Comparison of ENCODE assay signal across 8 cellular contexts in the genomic region with DNA sequence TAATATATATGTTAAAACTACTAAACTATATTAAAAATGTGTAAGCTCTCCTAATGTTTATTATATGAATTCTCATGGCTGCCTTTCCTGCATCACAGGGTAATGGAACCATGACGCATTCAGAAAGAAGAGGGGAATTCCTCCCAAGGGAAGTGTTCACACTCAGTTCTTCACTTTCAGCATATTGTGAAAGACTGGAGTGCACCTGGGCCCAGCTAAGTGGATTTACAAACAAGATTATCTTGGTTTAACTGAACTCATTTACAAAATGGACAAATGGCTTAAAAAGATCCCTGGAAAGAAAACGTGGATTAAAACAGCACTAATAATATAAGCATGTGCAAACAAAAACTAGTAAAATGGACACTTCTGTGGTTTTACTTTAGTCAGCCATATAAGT.
DNase-seq lines count a peak whose midpoint lies in the region; ATAC-seq and TF ChIP-seq lines count a peak whose summit lies in the region.

No MANE protein-coding gene starts in this region.

- no peaks in the 10 kb centered on the region for H3K36me3 ChIP-seq in MM.1S (replicated peaks; ENCODE audit: insufficient read depth, low read length)

- peaks cover 3% of the 10 kb centered on the region for H3K36me3 Mint-ChIP-seq in type B pancreatic cell

- H4K20me1 ChIP-seq in MM.1S (ENCODE audit: insufficient read depth, low read length) = no peaks in the 10 kb centered on the region

- peak overlapping the region; percentile 29; the same call in 1 of the 2 replicates for H3K9ac ChIP-seq in MM.1S (ENCODE audit: low read length)

- no peaks in the 10 kb centered on the region for H3K9me2 ChIP-seq in MM.1S (replicated peaks; ENCODE audit: insufficient read depth, low read length)

- peaks cover 14% of the 10 kb centered on the region; the same call in 1 of the 2 replicates for H3F3A ChIP-seq in MM.1S (ENCODE audit: insufficient read depth, low read length)

- H3K27ac ChIP-seq in MM.1S (ENCODE audit: low read length) = peak overlapping the region; percentile 66; the same call in 1 of the 2 replicates

- TF ChIP-seq CTCF in MM.1S (IDR thresholded peaks at IDR 0.05; ENCODE audit: low read length) (no peak), fibroblast of the aortic adventitia (IDR thresholded peaks at IDR 0.05; ENCODE audit: insufficient read depth, low read length) (no peak), type B pancreatic cell (conservative IDR thresholded peaks at IDR 0.05) (no peak)

- peak overlapping the region; percentile 37 for H3K4me2 ChIP-seq in MM.1S (ENCODE audit: low read depth, low read length)

- no peak overlapping the region for H3K27ac Mint-ChIP-seq in type B pancreatic cell

- ATAC-seq in GM21526 (IDR thresholded peaks at IDR 0.05; ENCODE audit: low FRiP score, unreplicated experiment) (peak; percentile 63), HG03139 (IDR thresholded peaks at IDR 0.05; ENCODE audit: unreplicated experiment) (no peak)

- DNase-seq in DMS79 treated with DMSO at 0.1 percent for 48 hours (lab: John Stamatoyannopoulos, UW) (peak; percentile 80), MM.1S (peak; percentile 78), fibroblast of the aortic adventitia (ENCODE audit: low read depth) (peak; percentile 44), NOMO-1 treated with DMSO at 0.1 percent for 48 hours (lab: John Stamatoyannopoulos, UW; ENCODE audit: unreplicated experiment) (no peak), type B pancreatic cell (ENCODE audit: extremely low spot score, unreplicated experiment) (no peak)
- no peak for DNase-seq in stimulated activated CD8-positive, alpha-beta memory T cell treated with anti-CD3 and anti-CD28 coated beads, Interleukin-4, amount 100 ng/mL, for 48 hours

- no peaks in the 10 kb centered on the region for H3K27me3 Mint-ChIP-seq in type B pancreatic cell

- no peaks in the 10 kb centered on the region for H3K9me3 ChIP-seq in MM.1S (replicated peaks; ENCODE audit: insufficient read depth, low read length)

- H3K4me1 ChIP-seq in MM.1S (ENCODE audit: low read length) = peaks cover 56% of the 10 kb centered on the region

- H2AFZ ChIP-seq in MM.1S (ENCODE audit: low read length) = 0 out of 2 replicates have a peak overlapping the region, but pooled peaks have one; percentile 9

- H3K9me3 Mint-ChIP-seq in type B pancreatic cell = peaks cover 4% of the 10 kb centered on the region

- H3K27me3 ChIP-seq in MM.1S (replicated peaks; ENCODE audit: insufficient read depth, low read length) = no peaks in the 10 kb centered on the region

- H3K4me3 Mint-ChIP-seq in type B pancreatic cell = no peak overlapping the region

- no peak overlapping the region for H3K4me3 ChIP-seq in MM.1S (ENCODE audit: low read length)
- H3K4me3 ChIP-seq in fibroblast of the aortic adventitia (ENCODE audit: low read depth, low read length) = no peak overlapping the region

- peaks cover 85% of the 10 kb centered on the region for H3K79me2 ChIP-seq in MM.1S (ENCODE audit: low read length)

- peaks cover 25% of the 10 kb centered on the region for H3K4me1 Mint-ChIP-seq in type B pancreatic cell (ENCODE audit: unreplicated experiment)

Comparison
In these comparisons a context has a peak if more than half of its experiments do, and no peak if none do; other contexts are left out.
1. DNase-seq: peak in DMS79 treated with DMSO at 0.1 percent for 48 hours (single experiment), MM.1S (single experiment) and fibroblast of the aortic adventitia (single experiment); none in NOMO-1 treated with DMSO at 0.1 percent for 48 hours (single experiment), type B pancreatic cell (single experiment) and stimulated activated CD8-positive, alpha-beta memory T cell treated with anti-CD3 and anti-CD28 coated beads, Interleukin-4, amount 100 ng/mL, for 48 hours (single experiment).